Comparison of ENCODE assay signal across 13 cellular contexts in genomic region chr18:22517356-22517755, GRCh38.
"Had no signal": no experiment of that assay in that cellular context is flagged by ENCODE, and none has a peak within 500 bp of the region (broad histone marks: within the 10 kb centered on the region; RNA-seq: fewer than 3 reads in every experiment).

No MANE protein-coding gene starts in this region.

- H3K27ac ChIP-seq: VCaP had no signal

- DNase-seq: activated CD4-positive, alpha-beta memory T cell treated with anti-CD3 and anti-CD28 coated beads for 36 hours; activated effector memory CD4-positive, alpha-beta T cell treated with anti-CD3 and anti-CD28 coated beads, Interleukin-2, amount 50 U/mL, for 16 hours; activated T-cell treated with anti-CD3 and anti-CD28 coated beads, Interleukin-2, amount 50 U/mL, for 4 hours; amygdala; foreskin fibroblast; immature natural killer cell; stimulated activated CD4-positive, alpha-beta T cell treated with anti-CD3 and anti-CD28 coated beads, Interleukin-2, amount 100 ng/mL, for 48 hours had no signal

- H3K27me3 Mint-ChIP-seq: activated naive CD4-positive, alpha-beta T cell treated with anti-CD3 and anti-CD28 coated beads, Interleukin-2, amount 50 U/mL, for 24 hours; stimulated activated memory B cell treated with anti-CD40 and anti-IgM and Interleukin-4, amounts not matched to agents 10 μg/mL and 1 μg/mL and 100 μg/mL, for 72 hours had no signal

- H3K9me3 Mint-ChIP-seq: activated CD4-positive, alpha-beta memory T cell treated with anti-CD3 and anti-CD28 coated beads for 36 hours; activated naive CD4-positive, alpha-beta T cell treated with anti-CD3 and anti-CD28 coated beads, Interleukin-2, amount 50 U/mL, for 24 hours; activated T-cell treated with anti-CD3 and anti-CD28 coated beads, Interleukin-2, amount 50 U/mL, for 4 hours; neural crest cell; stimulated activated memory B cell treated with anti-CD40 and anti-IgM and Interleukin-4, amounts not matched to agents 10 μg/mL and 1 μg/mL and 100 μg/mL, for 72 hours had no signal

- H3K36me3 Mint-ChIP-seq: activated CD4-positive, alpha-beta memory T cell treated with anti-CD3 and anti-CD28 coated beads for 36 hours; activated naive CD4-positive, alpha-beta T cell treated with anti-CD3 and anti-CD28 coated beads, Interleukin-2, amount 50 U/mL, for 24 hours; stimulated activated memory B cell treated with anti-CD40 and anti-IgM and Interleukin-4, amounts not matched to agents 10 μg/mL and 1 μg/mL and 100 μg/mL, for 72 hours had no signal

- H3K27ac Mint-ChIP-seq: activated CD4-positive, alpha-beta memory T cell treated with anti-CD3 and anti-CD28 coated beads for 36 hours; activated naive CD4-positive, alpha-beta T cell treated with anti-CD3 and anti-CD28 coated beads, Interleukin-2, amount 50 U/mL, for 24 hours; immature natural killer cell; stimulated activated memory B cell treated with anti-CD40 and anti-IgM and Interleukin-4, amounts not matched to agents 10 μg/mL and 1 μg/mL and 100 μg/mL, for 72 hours had no signal

- H3K4me3 Mint-ChIP-seq: activated CD4-positive, alpha-beta memory T cell treated with anti-CD3 and anti-CD28 coated beads for 36 hours; activated naive CD4-positive, alpha-beta T cell treated with anti-CD3 and anti-CD28 coated beads, Interleukin-2, amount 50 U/mL, for 24 hours; activated T-cell treated with anti-CD3 and anti-CD28 coated beads, Interleukin-2, amount 50 U/mL, for 4 hours; immature natural killer cell; neural crest cell; stimulated activated memory B cell treated with anti-CD40 and anti-IgM and Interleukin-4, amounts not matched to agents 10 μg/mL and 1 μg/mL and 100 μg/mL, for 72 hours had no signal

- ATAC-seq: activated T-cell treated with anti-CD3 and anti-CD28 coated beads, Interleukin-2, amount 50 U/mL, for 4 hours; esophagus mucosa; SK-N-SH treated with all-trans-retinoic acid at 6 μM for 48 hours; stimulated activated memory B cell treated with anti-CD40 and anti-IgM and Interleukin-4, amounts not matched to agents 10 μg/mL and 1 μg/mL and 100 μg/mL, for 72 hours had no signal

- H3K4me1 Mint-ChIP-seq: activated naive CD4-positive, alpha-beta T cell treated with anti-CD3 and anti-CD28 coated beads, Interleukin-2, amount 50 U/mL, for 24 hours; immature natural killer cell; neural crest cell; stimulated activated memory B cell treated with anti-CD40 and anti-IgM and Interleukin-4, amounts not matched to agents 10 μg/mL and 1 μg/mL and 100 μg/mL, for 72 hours had no signal
